Comparison of ENCODE assay signal across 19 cellular contexts in the genomic region with DNA sequence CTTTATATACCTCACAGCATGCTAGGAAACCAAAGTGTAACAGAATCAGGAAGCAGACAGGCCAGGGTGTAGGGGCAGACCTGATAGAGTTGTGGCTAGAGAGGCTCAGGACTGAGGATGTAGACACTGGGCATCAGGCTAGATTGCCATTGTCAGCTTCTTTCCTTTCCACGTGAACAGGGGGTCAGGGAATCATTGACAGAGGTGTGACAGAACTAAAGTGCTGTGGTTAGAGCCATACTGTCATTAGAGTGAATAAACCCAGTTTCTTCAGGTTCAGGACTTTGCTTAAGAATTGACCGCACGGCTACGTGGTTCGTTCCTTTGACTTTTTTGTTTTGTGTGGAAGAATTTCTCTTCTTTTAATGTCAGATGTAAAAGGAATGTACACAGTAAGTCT.
A peak's percentile ranks its signal among the peaks of the same experiment; 100 is the strongest.
DNase-seq lines count a peak whose midpoint lies in the region; ATAC-seq and TF ChIP-seq lines count a peak whose summit lies in the region.
"Had no signal": no experiment of that assay in that cellular context is flagged by ENCODE, and none has a peak within 500 bp of the region (broad histone marks: within the 10 kb centered on the region; RNA-seq: fewer than 3 reads in every experiment).

No MANE protein-coding gene starts in this region.

- H4K20me1 ChIP-seq in osteoblast (ENCODE audit: insufficient read depth, low read length): peaks cover 43% of the 10 kb centered on the region

- H3K4me1 ChIP-seq in ascending aorta (peaks cover 16 to 67% of the 10 kb centered on the region in 2 donors), esophagus muscularis mucosa (peaks cover 42 to 100% (median 97%) of the 10 kb centered on the region in 4 donors), sigmoid colon (peaks cover 0 to 99% (median 86%) of the 10 kb centered on the region in 4 donors), osteoblast (ENCODE audit: insufficient read depth, low read length) (peaks cover 29% of the 10 kb centered on the region)
- no peaks in the 10 kb centered on the region for H3K4me1 ChIP-seq in effector memory CD4-positive, alpha-beta T cell (ENCODE audit: control insufficient read depth, insufficient read depth, low read length, poor library complexity, severe bottlenecking)

- peak overlapping the region; percentile 19 to 58 for H3K27ac ChIP-seq in ascending aorta
- H3K27ac ChIP-seq in esophagus muscularis mucosa (replicated peaks in 1 of 4): peak overlapping the region; percentile 70 to 87 (median 79)
- peak overlapping the region; percentile 29 to 88 (median 68) for H3K27ac ChIP-seq in sigmoid colon
- no peak overlapping the region for H3K27ac ChIP-seq in effector memory CD4-positive, alpha-beta T cell (ENCODE audit: insufficient read depth, low read length, poor library complexity, severe bottlenecking)
- H3K27ac ChIP-seq in osteoblast (ENCODE audit: low read depth, low read length): no peak overlapping the region

- no peak overlapping the region for H2AFZ ChIP-seq in osteoblast (ENCODE audit: low read length)
- H2AFZ ChIP-seq: GM23338 had no signal

- no peaks in the 10 kb centered on the region for H3K27me3 ChIP-seq in ascending aorta
- no peaks in the 10 kb centered on the region for H3K27me3 ChIP-seq in esophagus muscularis mucosa
- H3K27me3 ChIP-seq in sigmoid colon: no peaks in the 10 kb centered on the region
- no peaks in the 10 kb centered on the region for H3K27me3 ChIP-seq in effector memory CD4-positive, alpha-beta T cell (replicated peaks; ENCODE audit: control insufficient read depth, insufficient read depth, low read length, poor library complexity, severe bottlenecking)
- no peaks in the 10 kb centered on the region for H3K27me3 ChIP-seq in osteoblast (ENCODE audit: insufficient read depth, low read length)

- no peak for ATAC-seq in GM21825 (IDR thresholded peaks at IDR 0.05; ENCODE audit: unreplicated experiment)
- ATAC-seq: GM23338, HCT116 had no signal

- H3K79me2 ChIP-seq in osteoblast (ENCODE audit: insufficient read depth, low read length): peaks cover 92% of the 10 kb centered on the region

- no peak for TF ChIP-seq EP300 in esophagus muscularis mucosa (IDR thresholded peaks at IDR 0.05)
- TF ChIP-seq EP300 in sigmoid colon (IDR thresholded peaks at IDR 0.05): no peak

- no peak overlapping the region for H3K4me3 ChIP-seq in ascending aorta
- no peak overlapping the region for H3K4me3 ChIP-seq in esophagus muscularis mucosa
- no peak overlapping the region for H3K4me3 ChIP-seq in sigmoid colon
- H3K4me3 ChIP-seq in effector memory CD4-positive, alpha-beta T cell (ENCODE audit: insufficient read depth, low read depth, low read length, poor library complexity, severe bottlenecking): no peak overlapping the region
- H3K4me3 ChIP-seq in osteoblast (ENCODE audit: insufficient read depth, low read length): no peak overlapping the region
- H3K4me3 ChIP-seq: GM23338 had no signal

- H3K36me3 ChIP-seq in ascending aorta (peaks cover 23 to 30% of the 10 kb centered on the region in 2 donors), esophagus muscularis mucosa (peaks cover 13 to 30% (median 21%) of the 10 kb centered on the region in 4 donors), sigmoid colon (peaks cover 7 to 31% (median 11%) of the 10 kb centered on the region in 4 donors), osteoblast (ENCODE audit: insufficient read depth, low read length) (peaks cover 80% of the 10 kb centered on the region)
- no peaks in the 10 kb centered on the region for H3K36me3 ChIP-seq in effector memory CD4-positive, alpha-beta T cell (ENCODE audit: control insufficient read depth, insufficient read depth, low read length)

- H3K9me3 ChIP-seq in ascending aorta: no peaks in the 10 kb centered on the region
- no peaks in the 10 kb centered on the region for H3K9me3 ChIP-seq in esophagus muscularis mucosa
- no peaks in the 10 kb centered on the region for H3K9me3 ChIP-seq in sigmoid colon
- H3K9me3 ChIP-seq in effector memory CD4-positive, alpha-beta T cell (ENCODE audit: control insufficient read depth, low read length): no peaks in the 10 kb centered on the region
- no peaks in the 10 kb centered on the region for H3K9me3 ChIP-seq in osteoblast (ENCODE audit: low read depth, low read length)

- no peak for TF ChIP-seq POLR2A in esophagus muscularis mucosa (IDR thresholded peaks at IDR 0.05; ENCODE audit: low read depth)
- TF ChIP-seq POLR2A in sigmoid colon (IDR thresholded peaks at IDR 0.05): no peak

- intact Hi-C loops in ascending aorta (cut with DNase I) (no loop called here), esophagus muscularis mucosa (cut with DNase I) (no loop called here), sigmoid colon (cut with DNase I) (no loop called here)

- no peak overlapping the region for H3K4me2 ChIP-seq in osteoblast (ENCODE audit: insufficient read depth, low read length)
- H3K4me2 ChIP-seq: GM23338 had no signal

- TF ChIP-seq CTCF in ascending aorta (IDR thresholded peaks at IDR 0.05) (no peak), esophagus muscularis mucosa (IDR thresholded peaks at IDR 0.05) (no peak), sigmoid colon (IDR thresholded peaks at IDR 0.05) (no peak), osteoblast (IDR thresholded peaks at IDR 0.05; ENCODE audit: extremely low read depth, low read depth, low read length) (no peak)

- DNase-seq in ascending aorta (ENCODE audit: low spot score in 2 of 2) (no peak), esophagus muscularis mucosa (ENCODE audit: extremely low spot score) (no peak), sigmoid colon (no peak), osteoblast (ENCODE audit: insufficient read length, low spot score, missing footprints) (no peak), NCI-H2107 (lab: John Stamatoyannopoulos, UW) (no peak)
- no peak for DNase-seq in effector memory CD4-positive, alpha-beta T cell
- DNase-seq: ACHN, DMS 273 treated with DMSO at 0.1 percent for 48 hours, DND-41, KBM-7, NCI-H1105 treated with DMSO at 0.1 percent for 48 hours, NCI-H1694, NCI-H2081 treated with DMSO at 0.1 percent for 48 hours, NCI-H748 treated with DMSO at 0.1 percent for 48 hours, OCI-M1, Right ventricle myocardium superior had no signal

- WGBS in esophagus muscularis mucosa: 45% methylated on average over 5 of the region's 5 CpGs
- 74 to 80% methylated on average over 5 of the region's 5 CpGs for WGBS in sigmoid colon, 2 donors

Comparison
In these comparisons a context has a peak if more than half of its experiments do, and no peak if none do; other contexts are left out.
1. H3K27ac ChIP-seq: peak in ascending aorta (2 of 2), esophagus muscularis mucosa (4 of 4) and sigmoid colon (4 of 4); none in effector memory CD4-positive, alpha-beta T cell (single experiment) and osteoblast (single experiment).